Comparison of ENCODE assay signal across 8 cellular contexts in genomic region chr1:61053712-61054608, GRCh38. TPM values are rescaled to one million over a fixed set of nuclear protein-coding genes. Genes with fewer than 3 reads are reported as not detected.
DNase-seq lines count a peak whose midpoint lies in the region; ATAC-seq and TF ChIP-seq lines count a peak whose summit lies in the region.

No MANE protein-coding gene starts in this region.

- H3K36me3 Mint-ChIP-seq in Calu3 (ENCODE audit: insufficient read depth, unreplicated experiment): peaks cover 41% of the 10 kb centered on the region
- H3K36me3 Mint-ChIP-seq in T-helper 1 cell treated with Interleukin-12 subunit alpha and Interleukin-12 subunit beta and Interleukin-4 antibody, amounts not matched to agents 30 μg/mL and 1 μg/mL, for 36 hours (ENCODE audit: low read depth): no peaks in the 10 kb centered on the region
- no peaks in the 10 kb centered on the region for H3K36me3 Mint-ChIP-seq in natural killer cell

- intact Hi-C loops in Calu3 (cut with micrococcal nuclease; ENCODE audit: unreplicated experiment): loop anchor here (5.0 kb wide), 1 partner anchor 533 kb away; no protein-coding TSS in a partner anchor
- intact Hi-C loops in esophagus muscularis mucosa (cut with DNase I): loop anchor here (5.0 to 10.0 kb wide), 3 partner anchors 131 to 398 kb away; no protein-coding TSS in a partner anchor
- intact Hi-C loops in natural killer cell (cut with micrococcal nuclease): loop anchor here (2.0 to 10.0 kb wide), 6 partner anchors 23 to 588 kb away; no protein-coding TSS in a partner anchor

- H3K4me3 Mint-ChIP-seq in Calu3 (ENCODE audit: low read depth, unreplicated experiment) (peak overlapping the region; percentile 65), natural killer cell (peak overlapping the region; percentile 89)
- H3K4me3 Mint-ChIP-seq in T-helper 1 cell treated with Interleukin-12 subunit alpha and Interleukin-12 subunit beta and Interleukin-4 antibody, amounts not matched to agents 30 μg/mL and 1 μg/mL, for 36 hours: peak overlapping the region; percentile 84

- H3K27ac Mint-ChIP-seq in Calu3 (ENCODE audit: unreplicated experiment) (peak overlapping the region; percentile 40), natural killer cell (peak overlapping the region in 1 of 2 donors; percentile 57)
- peak overlapping the region; percentile 41 for H3K27ac Mint-ChIP-seq in T-helper 1 cell treated with Interleukin-12 subunit alpha and Interleukin-12 subunit beta and Interleukin-4 antibody, amounts not matched to agents 30 μg/mL and 1 μg/mL, for 36 hours

- no peaks in the 10 kb centered on the region for H3K9me3 ChIP-seq in esophagus muscularis mucosa

- H3K4me1 ChIP-seq in esophagus muscularis mucosa: peaks cover 35 to 77% (median 76%) of the 10 kb centered on the region in 4 donors

- CTCF ChIA-PET in Calu3 (lab: Charles Lee): interaction anchor here (1.1 kb wide), 1 partner anchor 23 kb away, joined by 5 read pairs; no protein-coding TSS in a partner anchor

- H3K4me1 Mint-ChIP-seq in Calu3 (ENCODE audit: low read depth, unreplicated experiment) (peaks cover 29% of the 10 kb centered on the region), natural killer cell (peaks cover 28 to 31% of the 10 kb centered on the region in 2 donors)
- peaks cover 31% of the 10 kb centered on the region for H3K4me1 Mint-ChIP-seq in T-helper 1 cell treated with Interleukin-12 subunit alpha and Interleukin-12 subunit beta and Interleukin-4 antibody, amounts not matched to agents 30 μg/mL and 1 μg/mL, for 36 hours (ENCODE audit: low read depth)

- H3K27me3 Mint-ChIP-seq in Calu3 (ENCODE audit: unreplicated experiment) (peaks cover 27% of the 10 kb centered on the region), natural killer cell (ENCODE audit: low read depth in 2 of 2) (peaks cover 64 to 75% of the 10 kb centered on the region in 2 donors)
- peaks cover 78% of the 10 kb centered on the region for H3K27me3 Mint-ChIP-seq in T-helper 1 cell treated with Interleukin-12 subunit alpha and Interleukin-12 subunit beta and Interleukin-4 antibody, amounts not matched to agents 30 μg/mL and 1 μg/mL, for 36 hours (ENCODE audit: low read depth)

- ATAC-seq in natural killer cell: no peak

- H3K9me3 Mint-ChIP-seq in Calu3 (ENCODE audit: low read depth, unreplicated experiment) (no peaks in the 10 kb centered on the region), natural killer cell (no peaks in the 10 kb centered on the region)
- H3K9me3 Mint-ChIP-seq in T-helper 1 cell treated with Interleukin-12 subunit alpha and Interleukin-12 subunit beta and Interleukin-4 antibody, amounts not matched to agents 30 μg/mL and 1 μg/mL, for 36 hours: no peaks in the 10 kb centered on the region

- TF ChIP-seq POLR2A in esophagus muscularis mucosa (IDR thresholded peaks at IDR 0.05; ENCODE audit: low read depth): no peak

- no TSS peak for BruUV-seq in Calu3 (replicated peaks; lab: Mats Ljungman, UMichigan)

- 22% methylated on average over 34 of the region's 55 CpGs for WGBS in esophagus muscularis mucosa

- peak overlapping the region; percentile 93 to 99 (median 98) for H3K27ac ChIP-seq in esophagus muscularis mucosa (replicated peaks in 1 of 4)

- H3K27me3 ChIP-seq in esophagus muscularis mucosa: no peaks in the 10 kb centered on the region

- H3K4me3 ChIP-seq in esophagus muscularis mucosa: peak overlapping the region; percentile 51 to 91 (median 71)

- H3K36me3 ChIP-seq in esophagus muscularis mucosa: no peaks in the 10 kb centered on the region

- TF ChIP-seq CTCF in Calu3 (IDR thresholded peaks at IDR 0.05; ENCODE audit: unreplicated experiment): no peak
- TF ChIP-seq CTCF in esophagus muscularis mucosa (IDR thresholded peaks at IDR 0.05): no peak
- no peak for TF ChIP-seq CTCF in natural killer cell (IDR thresholded peaks at IDR 0.05)

- no peak for TF ChIP-seq EP300 in esophagus muscularis mucosa (IDR thresholded peaks at IDR 0.05)

- DNase-seq in Calu3: no peak
- DNase-seq in esophagus muscularis mucosa (ENCODE audit: extremely low spot score): no peak
- no peak for DNase-seq in natural killer cell
- no peak for DNase-seq in kidney tubule cell (ENCODE audit: low spot score)
- no peak for DNase-seq in COLO829 (ENCODE audit: low spot score)
- DNase-seq in mucosa of gallbladder (ENCODE audit: low spot score): no peak
- no peak for DNase-seq in Kasumi-1 (lab: John Stamatoyannopoulos, UW)

RNA-seq across cellular contexts. Expression of gene NFIA, which starts 28.4 kb away (rescaled TPM):
- 28.3 and 38.6 TPM in 2 replicates for total RNA-seq in Calu3 (2022)
- 100 to 1,000 TPM; 134 to 183 (median 148) TPM for total RNA-seq in esophagus muscularis mucosa
- total RNA-seq in natural killer cell: 1 to 10 TPM; 3.5 to 6.5 (median 3.6) TPM
- 82.8 TPM for total RNA-seq in mucosa of gallbladder
